ENCODE assay signal across 19 cellular contexts in the genomic region with DNA sequence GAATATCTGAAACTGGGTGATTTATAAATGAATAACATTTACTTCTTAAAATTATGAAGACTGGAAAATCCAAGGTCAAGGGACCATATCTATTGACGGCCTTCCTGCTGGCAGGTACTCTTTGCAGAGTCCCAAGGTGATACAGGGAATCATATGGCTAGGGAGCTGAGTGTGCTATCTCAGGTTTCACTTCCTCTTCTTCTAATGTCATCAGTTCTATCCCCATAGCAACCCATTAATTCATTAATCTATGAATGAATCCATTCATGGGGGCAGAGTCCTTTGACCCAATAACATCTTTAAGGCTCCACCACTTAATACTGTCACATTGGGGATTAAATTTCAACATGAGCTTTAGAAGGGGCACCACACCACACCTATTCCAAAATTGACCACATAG.
"Had no signal": no experiment of that assay in that cellular context is flagged by ENCODE, and none has a peak within 500 bp of the region (broad histone marks: within the 10 kb centered on the region; RNA-seq: fewer than 3 reads in every experiment).

No MANE protein-coding gene starts in this region.

- ATAC-seq: activated CD4-positive, CD25-positive, alpha-beta regulatory T cell treated with anti-CD3 and anti-CD28 coated beads, Interleukin-2, amount 50 U/mL, for 24 hours; activated naive CD4-positive, alpha-beta T cell treated with anti-CD3 and anti-CD28 coated beads, Interleukin-2, amount 50 U/mL, for 72 hours; gastrocnemius medialis; heart left ventricle; left lung; sciatic nerve; stimulated activated effector memory CD8-positive, alpha-beta T cell treated with anti-CD3 and anti-CD28 coated beads, Interleukin-12 subunit alpha, Interleukin-12 subunit beta, amount 100 ng/mL, for 72 hours had no signal

- H3K36me3 Mint-ChIP-seq: stimulated activated effector memory CD8-positive, alpha-beta T cell treated with anti-CD3 and anti-CD28 coated beads, Interleukin-12 subunit alpha, Interleukin-12 subunit beta, amount 100 ng/mL, for 72 hours; type B pancreatic cell had no signal

- H3K27ac Mint-ChIP-seq: activated naive CD4-positive, alpha-beta T cell treated with anti-CD3 and anti-CD28 coated beads, Interleukin-2, amount 50 U/mL, for 72 hours; nephron; stimulated activated effector memory CD8-positive, alpha-beta T cell treated with anti-CD3 and anti-CD28 coated beads, Interleukin-12 subunit alpha, Interleukin-12 subunit beta, amount 100 ng/mL, for 72 hours; type B pancreatic cell had no signal

- H3K4me1 Mint-ChIP-seq: nephron; stimulated activated effector memory CD8-positive, alpha-beta T cell treated with anti-CD3 and anti-CD28 coated beads, Interleukin-12 subunit alpha, Interleukin-12 subunit beta, amount 100 ng/mL, for 72 hours had no signal

- DNase-seq: activated CD4-positive, alpha-beta T cell treated with anti-CD3 and anti-CD28 coated beads, Interleukin-2, amount 50 U/mL, for 1 hour; activated gamma-delta T cell; adrenal gland; cerebellar nuclear complex; cortex of kidney; erythroblast; gastrocnemius medialis; heart left ventricle; left lung; midbrain; stimulated activated CD4-positive, alpha-beta T cell treated with anti-CD3 and anti-CD28 coated beads, Interleukin-4, amount 100 ng/mL, for 24 hours; stomach; testis had no signal

- H3K27me3 Mint-ChIP-seq: type B pancreatic cell had no signal

- H3K4me3 Mint-ChIP-seq: nephron; stimulated activated effector memory CD8-positive, alpha-beta T cell treated with anti-CD3 and anti-CD28 coated beads, Interleukin-12 subunit alpha, Interleukin-12 subunit beta, amount 100 ng/mL, for 72 hours; type B pancreatic cell had no signal
